In the genomic region with DNA sequence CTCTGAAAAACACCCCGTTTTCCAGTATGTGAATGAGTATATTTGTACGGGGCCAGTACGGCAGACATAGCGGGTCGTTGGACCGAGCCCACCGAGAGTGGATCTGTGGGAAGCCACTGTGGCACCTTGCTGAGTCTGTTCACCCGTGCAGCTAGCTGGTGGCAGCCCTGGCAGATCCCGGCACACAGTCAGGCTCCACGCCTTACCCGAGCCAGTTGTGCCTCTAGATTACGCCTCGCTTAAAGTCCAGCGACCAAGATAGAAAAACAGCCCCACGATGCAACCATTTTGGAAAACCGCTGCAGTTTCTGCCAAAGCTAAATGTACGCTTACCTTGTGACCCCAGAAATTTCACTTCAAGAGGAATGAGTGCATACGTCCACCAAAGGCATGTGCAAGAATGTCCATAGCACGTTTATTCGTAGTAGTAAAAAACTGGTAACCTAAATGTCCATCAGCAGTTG, we compare ENCODE assay signal across 8 cellular contexts. TPM values are rescaled to one million over a fixed set of nuclear protein-coding genes. Genes with fewer than 3 reads are reported as not detected.
A peak's percentile ranks its signal among the peaks of the same experiment; 100 is the strongest.
DNase-seq lines count a peak whose midpoint lies in the region; ATAC-seq and TF ChIP-seq lines count a peak whose summit lies in the region.

No MANE protein-coding gene starts in this region.

- DNase-seq in T-helper 2 cell treated with Interferon-gamma antibody and Interleukin-4, amounts not matched to agents 5 μg/mL and 100 μg/mL, for 36 hours (ENCODE audit: low spot score): no peak
- DNase-seq in T-helper 2 cell (no peak), cerebellum (ENCODE audit: low spot score) (peak; percentile 63), lung (ENCODE audit: low spot score) (no peak), upper lobe of left lung (peak in 1 of 2 donors; percentile 61), germinal center (ENCODE audit: low spot score) (no peak), LoVo (ENCODE audit: low spot score) (no peak)

- H3K9me3 ChIP-seq in lung (ENCODE audit: control insufficient read depth in 2 of 2, insufficient read depth in 1 of 2, low read length in 1 of 2): no peaks in the 10 kb centered on the region
- H3K9me3 ChIP-seq in upper lobe of left lung: no peaks in the 10 kb centered on the region

- H3K27ac Mint-ChIP-seq in T-helper 2 cell treated with Interferon-gamma antibody and Interleukin-4, amounts not matched to agents 5 μg/mL and 100 μg/mL, for 36 hours: peak overlapping the region; percentile 98

- H3K27ac ChIP-seq in KMS-11: peak overlapping the region; percentile 94
- peak overlapping the region; percentile 57 to 95 for H3K27ac ChIP-seq in lung (ENCODE audit: low read depth in 1 of 2, low read length in 1 of 2)
- H3K27ac ChIP-seq in upper lobe of left lung: peak overlapping the region; percentile 92 to 96 (median 93)

- H3K27me3 ChIP-seq in KMS-11 (ENCODE audit: insufficient read depth, low read depth): no peaks in the 10 kb centered on the region
- H3K27me3 ChIP-seq in lung (ENCODE audit: control insufficient read depth, insufficient read depth): no peaks in the 10 kb centered on the region
- H3K27me3 ChIP-seq in upper lobe of left lung: no peaks in the 10 kb centered on the region

- TF ChIP-seq EP300 in upper lobe of left lung (IDR thresholded peaks at IDR 0.05): no peak

- no peaks in the 10 kb centered on the region for H3K9me3 Mint-ChIP-seq in T-helper 2 cell treated with Interferon-gamma antibody and Interleukin-4, amounts not matched to agents 5 μg/mL and 100 μg/mL, for 36 hours

- peaks cover 24% of the 10 kb centered on the region for H3K36me3 Mint-ChIP-seq in T-helper 2 cell treated with Interferon-gamma antibody and Interleukin-4, amounts not matched to agents 5 μg/mL and 100 μg/mL, for 36 hours (ENCODE audit: low read depth)

- H3K79me2 ChIP-seq in KMS-11 (ENCODE audit: insufficient read depth, low read depth): peaks cover 44% of the 10 kb centered on the region

- 12% methylated on average over 20 of the region's 20 CpGs for WGBS in lung, 2 donors
- WGBS in upper lobe of left lung, 2 donors: 14 to 30% methylated on average over 12 to 20 of the region's 20 CpGs

- peaks cover 11% of the 10 kb centered on the region for H3K27me3 Mint-ChIP-seq in T-helper 2 cell treated with Interferon-gamma antibody and Interleukin-4, amounts not matched to agents 5 μg/mL and 100 μg/mL, for 36 hours (ENCODE audit: low read depth)

- H3K4me3 Mint-ChIP-seq in T-helper 2 cell treated with Interferon-gamma antibody and Interleukin-4, amounts not matched to agents 5 μg/mL and 100 μg/mL, for 36 hours: peak overlapping the region; percentile 90

- H3K4me3 ChIP-seq in KMS-11 (IDR thresholded peaks at IDR 0.05; ENCODE audit: insufficient read depth, low read depth, low read length) (no peak overlapping the region), lung (peak overlapping the region; percentile 88), upper lobe of left lung (peak overlapping the region; percentile 56 to 85 (median 62))

- peaks cover 17% of the 10 kb centered on the region for H4K20me1 ChIP-seq in KMS-11 (ENCODE audit: insufficient read depth)

- H3K9ac ChIP-seq in KMS-11: peak overlapping the region; percentile 97; the same call in 1 of the 2 replicates

- TF ChIP-seq CTCF in KMS-11 (conservative IDR thresholded peaks at IDR 0.05; ENCODE audit: low read depth, low read length) (no peak), lung (IDR thresholded peaks at IDR 0.05; ENCODE audit: control extremely low read depth, extremely low read depth) (no peak), upper lobe of left lung (IDR thresholded peaks at IDR 0.05) (peak in 1 of 6 experiments; percentile 4)

- ATAC-seq in lung (ENCODE audit: insufficient read depth, low FRiP score) (peak; percentile 34), upper lobe of left lung (ENCODE audit: low FRiP score in 2 of 2) (peak in 1 of 2 donors; percentile 64)

- peak in 1 of 4 donors; percentile 29 for TF ChIP-seq POLR2A in upper lobe of left lung (IDR thresholded peaks at IDR 0.05)

- H3K36me3 ChIP-seq in KMS-11 (ENCODE audit: insufficient read depth): no peaks in the 10 kb centered on the region
- no peaks in the 10 kb centered on the region for H3K36me3 ChIP-seq in lung (ENCODE audit: control insufficient read depth in 2 of 2, insufficient read depth in 2 of 2, low read length in 2 of 2)
- H3K36me3 ChIP-seq in upper lobe of left lung: no peaks in the 10 kb centered on the region

- peak overlapping the region; percentile 90 for H2AFZ ChIP-seq in KMS-11 (ENCODE audit: low read depth)

- peaks cover 25% of the 10 kb centered on the region for H3K4me1 Mint-ChIP-seq in T-helper 2 cell treated with Interferon-gamma antibody and Interleukin-4, amounts not matched to agents 5 μg/mL and 100 μg/mL, for 36 hours (ENCODE audit: low read depth)

- H3K4me2 ChIP-seq in KMS-11: peak overlapping the region; percentile 60; the same call in 1 of the 2 replicates

- H3K4me1 ChIP-seq in KMS-11 (ENCODE audit: low read depth, poor library complexity, severe bottlenecking): peaks cover 27% of the 10 kb centered on the region
- H3K4me1 ChIP-seq in lung (ENCODE audit: control insufficient read depth in 2 of 2, insufficient read depth in 2 of 2, low read length in 2 of 2): peaks cover 0 to 5% of the 10 kb centered on the region in 2 donors
- peaks cover 24 to 35% (median 32%) of the 10 kb centered on the region in 4 donors for H3K4me1 ChIP-seq in upper lobe of left lung

RNA-seq across cellular contexts. Expression of a gene that starts 0.5 kb away (rescaled TPM):
- 116 TPM for total RNA-seq in cerebellum
- total RNA-seq in lung: 10 to 100 TPM; 42.4 to 93.0 TPM
- 10 to 100 TPM; 11.6 to 16.0 TPM for polyA plus RNA-seq in lung
- 10 to 100 TPM; 33.7 to 76.3 (median 47.5) TPM for total RNA-seq in upper lobe of left lung

RNA-seq across cellular contexts. Expression of a gene that starts 46.5 kb away (rescaled TPM):
- total RNA-seq in cerebellum: 26.5 TPM
- total RNA-seq in lung: 10 to 100 TPM; 21.6 to 22.6 TPM
- 10 to 100 TPM; 12.2 to 12.3 TPM for polyA plus RNA-seq in lung
- total RNA-seq in upper lobe of left lung: 10 to 100 TPM; 11.8 to 22.1 (median 16.7) TPM
